9 cellular contexts compared by ENCODE assay signal in the genomic region with DNA sequence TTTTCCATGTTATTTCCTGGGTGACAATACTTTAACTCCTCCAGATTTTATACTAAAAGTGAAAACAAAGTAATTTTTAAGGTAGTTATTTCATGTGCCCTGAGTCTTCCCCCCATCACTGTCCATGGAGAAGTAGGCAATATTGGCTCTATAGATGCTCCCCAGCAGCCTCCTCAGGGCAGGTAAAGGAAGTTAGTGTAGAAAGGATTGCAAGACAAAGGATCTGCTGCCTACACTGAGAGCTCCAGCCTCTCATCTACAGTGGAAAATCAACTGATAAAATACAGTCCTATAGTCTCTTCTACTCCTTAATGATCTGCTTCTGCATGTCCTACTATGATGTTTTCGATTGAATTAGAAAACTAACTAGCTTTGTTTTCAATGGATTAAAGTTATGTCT. TPM values are rescaled to one million over a fixed set of nuclear protein-coding genes. Genes with fewer than 3 reads are reported as not detected.
"Had no signal": no experiment of that assay in that cellular context is flagged by ENCODE, and none has a peak within 500 bp of the region (broad histone marks: within the 10 kb centered on the region; RNA-seq: fewer than 3 reads in every experiment).

No MANE protein-coding gene starts in this region.

- ATAC-seq: HepG2, K562 had no signal

- H3K36me3 Mint-ChIP-seq: IgD-negative memory B cell had no signal

- H3K4me1 Mint-ChIP-seq: IgD-negative memory B cell had no signal

- H3K4me3 ChIP-seq: K562 had no signal

- H3K27ac Mint-ChIP-seq: IgD-negative memory B cell had no signal

- DNase-seq: IMR-90, KBM-7, KG1 had no signal

- H3K27ac ChIP-seq: HL-60 had no signal

- H3K4me3 Mint-ChIP-seq: IgD-negative memory B cell had no signal

RNA-seq across cellular contexts. Expression of a gene that starts 8.5 kb away (rescaled TPM):
- total RNA-seq: HepG2, HT-29, HT1080, IMR-90, K562 had no signal
- polyA plus RNA-seq: HepG2, IgD-negative memory B cell, IMR-90, K562 had no signal
